In genomic region chr16:71412270-71413160, GRCh38 we compare ENCODE assay signal across 8 cellular contexts. TPM values are rescaled to one million over a fixed set of nuclear protein-coding genes. Genes with fewer than 3 reads are reported as not detected.
DNase-seq lines count a peak whose midpoint lies in the region; ATAC-seq and TF ChIP-seq lines count a peak whose summit lies in the region.

No MANE protein-coding gene starts in this region.

- ATAC-seq in HG02852 (IDR thresholded peaks at IDR 0.05; ENCODE audit: unreplicated experiment) (peak; percentile 55), left lobe of liver (peak; percentile 99), HG02840 (IDR thresholded peaks at IDR 0.05; ENCODE audit: low FRiP score, unreplicated experiment) (no peak)

- peak; percentile 48 for DNase-seq in DMS153 (lab: John Stamatoyannopoulos, UW)
- peak; percentile 63 for DNase-seq in NCI-H460 (ENCODE audit: extremely low read depth, low read depth)
- DNase-seq in activated CD4-positive, alpha-beta T cell treated with anti-CD3 and anti-CD28 coated beads for 48 hours: peak; percentile 74
- no peak for DNase-seq in coronary artery (ENCODE audit: low spot score)
- DNase-seq in left lobe of liver (ENCODE audit: low spot score): peak; percentile 75
- DNase-seq in stimulated activated CD4-positive, alpha-beta T cell treated with anti-CD3 and anti-CD28 coated beads, Interleukin-2, amount 100 ng/mL, for 48 hours: peak; percentile 59 to 67

- H3K27ac ChIP-seq in coronary artery: no peak overlapping the region

- H3K4me3 ChIP-seq in coronary artery: no peak overlapping the region

- peak; percentile 59 for TF ChIP-seq CTCF in coronary artery (IDR thresholded peaks at IDR 0.05)

RNA-seq across cellular contexts. Expression of gene TLE7, which starts 29.3 kb away (rescaled TPM):
- total RNA-seq in NCI-H460 (2014; rRNA removed; shearing (Covaris generic)): not detected in 2 replicates
- not detected in 2 replicates for polyA plus RNA-seq in NCI-H460 (2014; cell fraction: nucleus; rRNA removed)
- not detected for total RNA-seq in left lobe of liver

RNA-seq across cellular contexts. Expression of gene ZNF23, which starts 49.5 kb away (rescaled TPM):
- 9.1 and 9.3 TPM in 2 replicates for total RNA-seq in NCI-H460 (2014; rRNA removed; shearing (Covaris generic))
- polyA plus RNA-seq in NCI-H460 (2014; cell fraction: nucleus; rRNA removed): 12.0 and 12.4 TPM in 2 replicates
- 2.5 TPM for total RNA-seq in left lobe of liver

RNA-seq across cellular contexts. Expression of gene CALB2, which starts 54.0 kb away (rescaled TPM):
- total RNA-seq in NCI-H460 (2014; rRNA removed; shearing (Covaris generic)): 1.6 TPM in 2 replicates
- 7.2 and 9.2 TPM in 2 replicates for polyA plus RNA-seq in NCI-H460 (2014; cell fraction: nucleus; rRNA removed)
- not detected for total RNA-seq in left lobe of liver
